ENCODE assay signal across 21 cellular contexts in genomic region chr2:6308986-6309385, GRCh38.
"Had no signal": no experiment of that assay in that cellular context is flagged by ENCODE, and none has a peak within 500 bp of the region (broad histone marks: within the 10 kb centered on the region; RNA-seq: fewer than 3 reads in every experiment).

No MANE protein-coding gene starts in this region.

- H3K9me3 ChIP-seq: body of pancreas, colonic mucosa, esophagus squamous epithelium, mucosa of descending colon, ovary, right lobe of liver, transverse colon had no signal

- H3K4me1 ChIP-seq: body of pancreas, colonic mucosa, esophagus squamous epithelium, right lobe of liver, transverse colon had no signal

- H3K27ac Mint-ChIP-seq: activated CD4-positive, alpha-beta T cell treated with anti-CD3 and anti-CD28 coated beads, Interleukin-2, amount 10 ng/mL, durations not matched to agents 7 days and 5 days; activated naive CD8-positive, alpha-beta T cell; activated T-cell treated with anti-CD3 and anti-CD28 coated beads, Interleukin-2, amount 50 U/mL, for 72 hours; naive thymus-derived CD4-positive, alpha-beta T cell had no signal

- H3K4me1 Mint-ChIP-seq: activated CD4-positive, alpha-beta T cell treated with anti-CD3 and anti-CD28 coated beads, Interleukin-2, amount 10 ng/mL, durations not matched to agents 7 days and 5 days; naive thymus-derived CD4-positive, alpha-beta T cell had no signal

- H3K36me3 ChIP-seq: colonic mucosa, esophagus squamous epithelium, ovary, right lobe of liver, transverse colon had no signal

- DNase-seq: activated CD4-positive, alpha-beta T cell treated with anti-CD3 and anti-CD28 coated beads, Interleukin-2, amount 10 ng/mL, durations not matched to agents 7 days and 5 days; activated CD4-positive, CD25-positive, alpha-beta regulatory T cell; activated CD8-positive, alpha-beta memory T cell treated with anti-CD3 and anti-CD28 coated beads, Interleukin-2, amount 50 U/mL, for 48 hours; activated gamma-delta T cell treated with Interleukin-2 at 50 U/mL for 16 hours; activated T-cell treated with anti-CD3 and anti-CD28 coated beads, Interleukin-2, amount 50 U/mL, for 72 hours; amygdala; body of pancreas; central memory CD4-positive, alpha-beta T cell; colonic mucosa; esophagus squamous epithelium; mammary epithelial cell; mucosa of descending colon; naive thymus-derived CD4-positive, alpha-beta T cell; ovary; right lobe of liver; stimulated activated naive CD8-positive, alpha-beta T cell treated with anti-CD3 and anti-CD28 coated beads, Interleukin-15, Interleukin-2, amounts not matched to agents 100 U/mL and 50 U/mL, for 24 hours; transverse colon had no signal

- H3K27ac ChIP-seq: body of pancreas, colonic mucosa, esophagus squamous epithelium, hepatocyte, ovary, right lobe of liver, transverse colon had no signal

- ATAC-seq: activated T-cell treated with anti-CD3 and anti-CD28 coated beads, Interleukin-2, amount 50 U/mL, for 72 hours; body of pancreas; left lobe of liver; mucosa of descending colon; naive thymus-derived CD4-positive, alpha-beta T cell; right lobe of liver; stimulated activated naive CD8-positive, alpha-beta T cell treated with anti-CD3 and anti-CD28 coated beads, Interleukin-15, Interleukin-2, amounts not matched to agents 100 U/mL and 50 U/mL, for 24 hours had no signal

- H3K9me3 Mint-ChIP-seq: activated T-cell treated with anti-CD3 and anti-CD28 coated beads, Interleukin-2, amount 50 U/mL, for 72 hours had no signal

- H3K27me3 ChIP-seq: body of pancreas, colonic mucosa, esophagus squamous epithelium, hepatocyte, ovary, right lobe of liver, transverse colon had no signal

- H3K27me3 Mint-ChIP-seq: activated CD4-positive, alpha-beta T cell treated with anti-CD3 and anti-CD28 coated beads, Interleukin-2, amount 10 ng/mL, durations not matched to agents 7 days and 5 days had no signal

- H3K4me3 Mint-ChIP-seq: activated CD4-positive, alpha-beta T cell treated with anti-CD3 and anti-CD28 coated beads, Interleukin-2, amount 10 ng/mL, durations not matched to agents 7 days and 5 days; activated naive CD8-positive, alpha-beta T cell; activated T-cell treated with anti-CD3 and anti-CD28 coated beads, Interleukin-2, amount 50 U/mL, for 72 hours; naive thymus-derived CD4-positive, alpha-beta T cell had no signal

- H3K36me3 Mint-ChIP-seq: activated naive CD8-positive, alpha-beta T cell had no signal

- H3K4me3 ChIP-seq: body of pancreas, colonic mucosa, esophagus squamous epithelium, hepatocyte, mucosa of descending colon, ovary, right lobe of liver, smooth muscle cell, transverse colon had no signal
